1 cellular context compared by ENCODE assay signal in the genomic region with DNA sequence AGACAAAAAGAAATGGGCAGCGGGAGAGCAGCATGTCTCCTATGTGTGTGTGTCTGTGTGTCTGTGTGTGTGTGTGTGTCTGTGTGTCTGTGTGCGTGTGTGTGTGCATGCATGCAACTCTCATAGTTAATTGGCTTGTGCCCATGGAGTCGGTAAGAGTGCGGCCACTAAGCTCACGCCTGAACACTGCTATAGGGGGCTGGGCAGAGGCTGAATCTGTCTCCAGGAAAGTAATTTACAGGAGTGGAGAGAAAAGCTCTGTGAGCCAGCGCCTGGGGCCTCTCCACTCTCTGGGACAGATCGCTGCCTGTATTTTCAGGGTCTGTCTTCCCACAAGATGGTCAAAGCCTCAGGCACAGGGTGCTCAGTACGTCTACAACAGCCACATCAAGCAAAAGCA.
TF ChIP-seq lines count a peak whose summit lies in the region.

No MANE protein-coding gene starts in this region.

TF ChIP-seq in IMR-90, 13 proteins besides CTCF, POLR2A, EP300 and RAD21 (continued from another document):
- TF ChIP-seq, protein P1, sequence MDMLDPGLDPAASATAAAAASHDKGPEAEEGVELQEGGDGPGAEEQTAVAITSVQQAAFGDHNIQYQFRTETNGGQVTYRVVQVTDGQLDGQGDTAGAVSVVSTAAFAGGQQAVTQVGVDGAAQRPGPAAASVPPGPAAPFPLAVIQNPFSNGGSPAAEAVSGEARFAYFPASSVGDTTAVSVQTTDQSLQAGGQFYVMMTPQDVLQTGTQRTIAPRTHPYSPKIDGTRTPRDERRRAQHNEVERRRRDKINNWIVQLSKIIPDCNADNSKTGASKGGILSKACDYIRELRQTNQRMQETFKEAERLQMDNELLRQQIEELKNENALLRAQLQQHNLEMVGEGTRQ (IDR thresholded peaks at IDR 0.05; ENCODE audit: low read depth, low read length), result no peak
